ENCODE assay signal across 16 cellular contexts in the genomic region with DNA sequence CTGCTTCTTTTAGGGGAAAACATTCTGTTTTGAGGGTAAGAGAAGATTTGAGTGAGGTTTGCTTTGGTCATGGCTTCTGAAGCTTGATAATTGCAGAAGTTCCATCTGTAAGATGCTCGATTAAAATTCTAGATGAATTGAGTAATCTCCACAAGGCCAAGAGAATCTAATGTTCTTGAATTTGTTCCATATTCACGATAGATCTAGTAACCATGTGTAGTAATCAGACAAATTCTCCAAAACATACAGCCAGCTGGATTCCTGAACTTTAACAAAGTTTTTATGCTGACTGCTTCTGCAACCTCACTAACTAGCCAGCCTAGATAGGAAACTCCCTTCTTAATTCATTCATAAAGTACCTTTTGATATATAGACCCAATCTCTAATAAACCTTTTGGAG.
DNase-seq lines count a peak whose midpoint lies in the region; ATAC-seq and TF ChIP-seq lines count a peak whose summit lies in the region.
"Had no signal": no experiment of that assay in that cellular context is flagged by ENCODE, and none has a peak within 500 bp of the region (broad histone marks: within the 10 kb centered on the region; RNA-seq: fewer than 3 reads in every experiment).

No MANE protein-coding gene starts in this region.

- no peak for DNase-seq in right atrium auricular region (ENCODE audit: low spot score)
- DNase-seq in Right ventricle myocardium inferior (ENCODE audit: missing footprints), result no peak
- peak; percentile 74 for DNase-seq in fibroblast of pulmonary artery (ENCODE audit: low read depth)
- DNase-seq in aorta, result no peak
- no peak for DNase-seq in NCI-H1105 (lab: John Stamatoyannopoulos, UW)
- DNase-seq in activated naive CD8-positive, alpha-beta T cell treated with anti-CD3 and anti-CD28 coated beads, Interleukin-2, amount 50 U/mL, for 24 hours, result no peak
- no peak for DNase-seq in activated T-cell treated with anti-CD3 and anti-CD28 coated beads for 4 hours
- DNase-seq: activated B cell treated with CpG ODN at 0.5 μM for 24 hours; activated CD8-positive, alpha-beta memory T cell treated with anti-CD3 and anti-CD28 coated beads for 24 hours; central memory CD4-positive, alpha-beta T cell; NCI-H2081 treated with DMSO at 0.1 percent for 48 hours; NCI-H510A had no signal

- H3K4me1 Mint-ChIP-seq in activated naive CD8-positive, alpha-beta T cell treated with anti-CD3 and anti-CD28 coated beads, Interleukin-2, amount 50 U/mL, for 24 hours, result no peaks in the 10 kb centered on the region
- H3K4me1 Mint-ChIP-seq: activated B cell treated with CpG ODN at 0.5 μM for 24 hours had no signal

- intact Hi-C loops in Right ventricle myocardium inferior (cut with DNase I) (loop anchor here (5.0 kb wide), 1 partner anchor 38 kb away; no protein-coding TSS in a partner anchor), aorta (cut with DNase I) (no loop called here)

- ATAC-seq in Right ventricle myocardium inferior (no peak), aorta (ENCODE audit: low FRiP score) (no peak)
- no peak for ATAC-seq in activated naive CD8-positive, alpha-beta T cell treated with anti-CD3 and anti-CD28 coated beads, Interleukin-2, amount 50 U/mL, for 24 hours
- ATAC-seq: A549 had no signal

- H3K4me3 ChIP-seq in right atrium auricular region (no peak overlapping the region), fibroblast of pulmonary artery (replicated peaks; ENCODE audit: low read depth, low read length) (no peak overlapping the region), rectal smooth muscle tissue (ENCODE audit: low read length) (no peak overlapping the region), aorta (ENCODE audit: low read length in 2 of 2) (no peak overlapping the region)
- H3K4me3 ChIP-seq: A549, SJSA1 had no signal

- no peaks in the 10 kb centered on the region for H3K27me3 ChIP-seq in right atrium auricular region
- H3K27me3 ChIP-seq in rectal smooth muscle tissue (ENCODE audit: control insufficient read depth, insufficient read depth, low read length), result no peaks in the 10 kb centered on the region
- H3K27me3 ChIP-seq in aorta (ENCODE audit: control insufficient read depth in 1 of 2, insufficient read depth in 2 of 2, low read length in 1 of 2), result no peaks in the 10 kb centered on the region
- H3K27me3 ChIP-seq: SJSA1 had no signal

- H3K4me3 Mint-ChIP-seq in activated naive CD8-positive, alpha-beta T cell treated with anti-CD3 and anti-CD28 coated beads, Interleukin-2, amount 50 U/mL, for 24 hours, result no peak overlapping the region
- H3K4me3 Mint-ChIP-seq: activated B cell treated with CpG ODN at 0.5 μM for 24 hours; T-helper 2 cell treated with Interferon-gamma antibody and Interleukin-4, amounts not matched to agents 5 μg/mL and 100 μg/mL, for 36 hours had no signal

- TF ChIP-seq CTCF in right atrium auricular region (IDR thresholded peaks at IDR 0.05) (no peak), fibroblast of pulmonary artery (IDR thresholded peaks at IDR 0.05; ENCODE audit: low read length, missing control alignments) (no peak)

- H3K27ac Mint-ChIP-seq in activated naive CD8-positive, alpha-beta T cell treated with anti-CD3 and anti-CD28 coated beads, Interleukin-2, amount 50 U/mL, for 24 hours, result no peak overlapping the region
- H3K27ac Mint-ChIP-seq: activated B cell treated with CpG ODN at 0.5 μM for 24 hours; T-helper 2 cell treated with Interferon-gamma antibody and Interleukin-4, amounts not matched to agents 5 μg/mL and 100 μg/mL, for 36 hours had no signal

- no peak overlapping the region for H3K9ac ChIP-seq in rectal smooth muscle tissue (ENCODE audit: low read length)

- H3K9me3 Mint-ChIP-seq in activated naive CD8-positive, alpha-beta T cell treated with anti-CD3 and anti-CD28 coated beads, Interleukin-2, amount 50 U/mL, for 24 hours, result no peaks in the 10 kb centered on the region
- H3K9me3 Mint-ChIP-seq: activated B cell treated with CpG ODN at 0.5 μM for 24 hours; T-helper 2 cell treated with Interferon-gamma antibody and Interleukin-4, amounts not matched to agents 5 μg/mL and 100 μg/mL, for 36 hours had no signal

- H3K27ac ChIP-seq in right atrium auricular region, result peak overlapping the region; percentile 83 to 95
- peak overlapping the region; percentile 95 for H3K27ac ChIP-seq in rectal smooth muscle tissue (ENCODE audit: low read depth, low read length)
- peak overlapping the region; percentile 56 to 76 for H3K27ac ChIP-seq in aorta (ENCODE audit: low read depth in 1 of 2, low read length in 2 of 2)
- H3K27ac ChIP-seq: A549 had no signal

- H3K9me3 ChIP-seq in right atrium auricular region (no peaks in the 10 kb centered on the region), aorta (ENCODE audit: control insufficient read depth, low read length) (no peaks in the 10 kb centered on the region)
- H3K9me3 ChIP-seq: A549, SJSA1 had no signal

- peaks cover 82% of the 10 kb centered on the region for H3K27me3 Mint-ChIP-seq in activated naive CD8-positive, alpha-beta T cell treated with anti-CD3 and anti-CD28 coated beads, Interleukin-2, amount 50 U/mL, for 24 hours

- 3 to 15% methylated on average over 2 of the region's 2 CpGs for WGBS in aorta, 2 donors

- no peaks in the 10 kb centered on the region for H3K36me3 Mint-ChIP-seq in activated naive CD8-positive, alpha-beta T cell treated with anti-CD3 and anti-CD28 coated beads, Interleukin-2, amount 50 U/mL, for 24 hours (ENCODE audit: low read depth)

- H3K4me1 ChIP-seq in right atrium auricular region (peaks cover 0 to 59% of the 10 kb centered on the region in 2 donors), rectal smooth muscle tissue (ENCODE audit: control insufficient read depth, insufficient read depth, low read length) (peaks cover 39% of the 10 kb centered on the region), aorta (ENCODE audit: control insufficient read depth in 1 of 2, insufficient read depth in 2 of 2, low read length in 2 of 2) (peaks cover 7 to 18% of the 10 kb centered on the region in 2 donors)

- no peaks in the 10 kb centered on the region for H3K36me3 ChIP-seq in right atrium auricular region
- H3K36me3 ChIP-seq in rectal smooth muscle tissue (ENCODE audit: control insufficient read depth, insufficient read depth, low read length), result no peaks in the 10 kb centered on the region
- no peaks in the 10 kb centered on the region for H3K36me3 ChIP-seq in aorta (ENCODE audit: control insufficient read depth in 1 of 2, insufficient read depth in 2 of 2, low read length in 1 of 2)
